Comparison of ENCODE assay signal across 8 cellular contexts in the genomic region with DNA sequence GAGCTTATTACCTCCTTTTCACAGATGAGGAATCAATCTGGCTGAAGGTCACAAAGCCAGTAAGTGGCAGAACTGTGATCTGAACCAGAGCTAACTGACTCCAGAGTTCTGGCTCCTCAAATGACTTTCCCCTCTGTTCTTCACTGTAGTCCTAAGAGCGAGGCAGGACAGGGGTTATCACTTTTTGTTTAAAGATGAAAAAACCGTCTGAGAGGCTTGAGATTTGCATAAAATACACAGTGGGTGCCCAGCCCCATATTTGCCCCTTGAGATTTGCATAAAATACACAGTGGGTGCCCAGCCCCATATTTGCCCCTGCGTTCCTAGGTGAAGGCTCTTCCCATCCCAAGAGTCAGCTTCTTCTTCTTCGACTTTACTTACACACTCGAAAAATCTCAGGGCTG. TPM values are rescaled to one million over a fixed set of nuclear protein-coding genes. Genes with fewer than 3 reads are reported as not detected.
DNase-seq lines count a peak whose midpoint lies in the region; ATAC-seq, FAIRE-seq and TF ChIP-seq lines count a peak whose summit lies in the region.

No MANE protein-coding gene starts in this region.

- H3K27ac ChIP-seq in GM23338 (ENCODE audit: low read depth) (0 out of 2 replicates have a peak overlapping the region, but pooled peaks have one; percentile 19), endothelial cell of umbilical vein (ENCODE audit: insufficient read depth, low read depth, low read length) (peak overlapping the region; percentile 43)

- H3K79me2 ChIP-seq in GM23338 (replicated peaks; ENCODE audit: insufficient read depth) (peaks cover 28% of the 10 kb centered on the region), endothelial cell of umbilical vein (ENCODE audit: control insufficient read depth, insufficient read depth, low read length) (peaks cover 7% of the 10 kb centered on the region)

- H3F3A ChIP-seq in GM23338 (replicated peaks; ENCODE audit: low read depth), result peaks cover 21% of the 10 kb centered on the region

- DNase-seq in GM12892 (ENCODE audit: insufficient read length), result no peak
- peak; percentile 19 for DNase-seq in GM23338 (ENCODE audit: low spot score)
- DNase-seq in NCI-H526 treated with DMSO at 0.1 percent for 48 hours (lab: John Stamatoyannopoulos, UW), result peak; percentile 42
- peak; percentile 20 for DNase-seq in endothelial cell of umbilical vein (ENCODE audit: low read depth, low spot score)
- no peak for DNase-seq in natural killer cell
- no peak for DNase-seq in DMS153 treated with DMSO at 0.1 percent for 48 hours (lab: John Stamatoyannopoulos, UW; ENCODE audit: unreplicated experiment)
- no peak for DNase-seq in iPS-NIHi7 (ENCODE audit: extremely low spot score)
- no peak for DNase-seq in glomerular visceral epithelial cell (ENCODE audit: extremely low spot score)

- no peak for TF ChIP-seq POLR2A in GM12892 (IDR thresholded peaks at IDR 0.05; ENCODE audit: low read depth, low read length)
- no peak for TF ChIP-seq POLR2A in endothelial cell of umbilical vein (IDR thresholded peaks at IDR 0.05; ENCODE audit: low read depth, low read length)

- FAIRE-seq in GM12892 (lab: Jason Lieb, UNC) (peak; percentile 5), endothelial cell of umbilical vein (lab: Jason Lieb, UNC) (peak; percentile 40)

- H3K4me3 ChIP-seq in GM23338 (peak overlapping the region; percentile 94), endothelial cell of umbilical vein (replicated peaks in 1 of 3; ENCODE audit: insufficient read depth in 1 of 3, low read depth in 1 of 3, low read length in 3 of 3) (peak overlapping the region; percentile 68 to 85 (median 70))

- H3K9me2 ChIP-seq in GM23338 (ENCODE audit: insufficient read depth), result no peaks in the 10 kb centered on the region

- H2AFZ ChIP-seq in GM23338, result peak overlapping the region; percentile 98
- peak overlapping the region; percentile 98 for H2AFZ ChIP-seq in endothelial cell of umbilical vein (ENCODE audit: low read depth, low read length)

- CTCF ChIA-PET in endothelial cell of umbilical vein (lab: Charles Lee), result interaction anchor here (1.3 to 3.9 kb wide), 3 partner anchors 10 to 17 kb away, joined by 3 to 17 read pairs (median 7); a partner anchor contains a TSS

- H3K4me1 Mint-ChIP-seq in GM23338, result peaks cover 44% of the 10 kb centered on the region
- peaks cover 17 to 21% of the 10 kb centered on the region in 2 donors for H3K4me1 Mint-ChIP-seq in natural killer cell

- peaks cover 9% of the 10 kb centered on the region for H3K27me3 Mint-ChIP-seq in GM23338 (ENCODE audit: insufficient read depth, low read depth, poor library complexity)
- H3K27me3 Mint-ChIP-seq in natural killer cell (ENCODE audit: low read depth in 2 of 2), result no peaks in the 10 kb centered on the region

- H3K27ac Mint-ChIP-seq in GM23338 (no peak overlapping the region; the same call in 1 of the 2 replicates), natural killer cell (peak overlapping the region in 1 of 2 donors; percentile 83)

- H3K36me3 Mint-ChIP-seq in GM23338 (ENCODE audit: low read depth) (no peaks in the 10 kb centered on the region), natural killer cell (no peaks in the 10 kb centered on the region)

- peaks cover 22% of the 10 kb centered on the region for H3K4me1 ChIP-seq in GM23338 (ENCODE audit: insufficient read depth)
- H3K4me1 ChIP-seq in endothelial cell of umbilical vein (ENCODE audit: control insufficient read depth, extremely low read depth, insufficient read depth, low read length), result peaks cover 21% of the 10 kb centered on the region

- no peaks in the 10 kb centered on the region; the same call in 1 of the 2 replicates for H3K36me3 ChIP-seq in GM23338 (ENCODE audit: insufficient read depth)
- peaks cover 0 to 2% of the 10 kb centered on the region in 2 experiments for H3K36me3 ChIP-seq in endothelial cell of umbilical vein (ENCODE audit: control insufficient read depth in 2 of 2, extremely low read depth in 1 of 2, insufficient read depth in 2 of 2, low read length in 2 of 2)

- H3K9me3 Mint-ChIP-seq in GM23338 (no peaks in the 10 kb centered on the region), natural killer cell (no peaks in the 10 kb centered on the region)

- H3K9me3 ChIP-seq in endothelial cell of umbilical vein (replicated peaks; ENCODE audit: control insufficient read depth, insufficient read depth, low read length), result no peaks in the 10 kb centered on the region

- H3K4me3 Mint-ChIP-seq in GM23338 (peak overlapping the region; percentile 87), natural killer cell (peak overlapping the region; percentile 80)

- dilution Hi-C loops in endothelial cell of umbilical vein (cut with MboI; ENCODE audit: extremely low pct_ligation_motif_present, low sequenced_read_pairs), result no loop called here

- ATAC-seq in GM23338 (peak; percentile 14), natural killer cell (peak in 1 of 3 donors; percentile 11)

- H3K9me1 ChIP-seq in endothelial cell of umbilical vein (replicated peaks; ENCODE audit: control insufficient read depth, extremely low read depth, insufficient read depth, low read length), result no peaks in the 10 kb centered on the region

- intact Hi-C loops in endothelial cell of umbilical vein (cut with micrococcal nuclease) (loop anchor here (2.0 kb wide), 1 partner anchor 93 kb away; no protein-coding TSS in a partner anchor), natural killer cell (cut with micrococcal nuclease) (no loop called here)

- no peaks in the 10 kb centered on the region for H3K27me3 ChIP-seq in GM23338 (ENCODE audit: insufficient read depth)
- no peaks in the 10 kb centered on the region for H3K27me3 ChIP-seq in endothelial cell of umbilical vein (ENCODE audit: control insufficient read depth in 2 of 2, insufficient read depth in 2 of 2, low read length in 2 of 2)

- H3K9ac ChIP-seq in endothelial cell of umbilical vein (replicated peaks; ENCODE audit: extremely low read depth, insufficient read depth, low read length), result peak overlapping the region; percentile 86

- H4K20me1 ChIP-seq in GM23338 (replicated peaks; ENCODE audit: insufficient read depth) (peaks cover 8% of the 10 kb centered on the region), endothelial cell of umbilical vein (replicated peaks; ENCODE audit: control insufficient read depth, extremely low read depth, insufficient read depth, low read length) (peaks cover 2% of the 10 kb centered on the region)

- peak overlapping the region; percentile 99 for H3K4me2 ChIP-seq in GM23338
- H3K4me2 ChIP-seq in endothelial cell of umbilical vein (ENCODE audit: insufficient read depth, low read length), result peak overlapping the region; percentile 88

- TF ChIP-seq CTCF in GM23338 (conservative IDR thresholded peaks at IDR 0.05; ENCODE audit: low read depth in 2 of 2) (no peak), endothelial cell of umbilical vein (IDR thresholded peaks at IDR 0.05; ENCODE audit: extremely low read depth in 1 of 2, insufficient read depth in 1 of 2, low read depth in 1 of 2, low read length in 2 of 2) (no peak), natural killer cell (IDR thresholded peaks at IDR 0.05) (no peak)

- no TSS peak for BruUV-seq in endothelial cell of umbilical vein (replicated peaks; lab: Mats Ljungman, UMichigan)

- POLR2A ChIA-PET in endothelial cell of umbilical vein (lab: Charles Lee), result interaction anchor here (1.4 kb wide), 1 partner anchor 17 kb away, joined by 8 read pairs; a partner anchor contains a TSS

TF ChIP-seq in GM23338, 12 proteins besides CTCF, POLR2A, EP300 and RAD21 (continues in another document):
- TF ChIP-seq STAT1 (IDR thresholded peaks at IDR 0.05; ENCODE audit: unreplicated experiment) (no peak), NANOG (IDR thresholded peaks at IDR 0.05; ENCODE audit: borderline replicate concordance) (no peak), JUNB (IDR thresholded peaks at IDR 0.05; ENCODE audit: unreplicated experiment) (no peak)

TF ChIP-seq in endothelial cell of umbilical vein, 7 proteins besides CTCF, POLR2A, EP300 and RAD21 (continues in another document):
- TF ChIP-seq MYC (IDR thresholded peaks at IDR 0.05; ENCODE audit: low read depth, low read length) (no peak), GATA2 (IDR thresholded peaks at IDR 0.05; ENCODE audit: insufficient read depth, insufficient read length, low read depth, low read length) (no peak), EZH2 (IDR thresholded peaks at IDR 0.05; ENCODE audit: borderline replicate concordance, low read depth, low read length, severe bottlenecking) (no peak), JUN (IDR thresholded peaks at IDR 0.05; ENCODE audit: borderline replicate concordance, insufficient read depth, insufficient read length, low read depth) (no peak), FOS (IDR thresholded peaks at IDR 0.05; ENCODE audit: borderline replicate concordance, insufficient read depth, low read length) (no peak)

RNA-seq across cellular contexts. Expression of a gene that starts 0.7 kb away (rescaled TPM):
- polyA plus RNA-seq in GM12892 (2012; ENCODE audit: missing spikeins), result 7.8 TPM
- 11.5 and 13.4 TPM in 2 replicates for total RNA-seq in GM23338 (2014; rRNA removed; shearing (Covaris generic))
- polyA plus RNA-seq in GM23338 (2016; fragmentation: Nextera tagmentation; extraction: Ambion mirVana) (3.4 TPM in 2 replicates), endothelial cell of umbilical vein (11.8 and 13.8 TPM in 2 replicates)
- total RNA-seq in endothelial cell of umbilical vein (13.8 and 14.4 TPM in 2 replicates), natural killer cell (1 to 10 TPM; 1.7 to 2.2 (median 2.1) TPM)
- 8.7 and 9.2 TPM in 2 replicates for polyA plus RNA-seq in endothelial cell of umbilical vein (2011; cell fraction: cytosol; rRNA removed)
- 19.4 and 23.1 TPM in 2 replicates for polyA plus RNA-seq in endothelial cell of umbilical vein (2011; cell fraction: nucleus; rRNA removed)
- polyA plus RNA-seq in endothelial cell of umbilical vein (2012), result 9.9 and 10.1 TPM in 2 replicates
- polyA minus RNA-seq in endothelial cell of umbilical vein, result 27.3 and 32.8 TPM in 2 replicates
- polyA minus RNA-seq in endothelial cell of umbilical vein (2011; cell fraction: cytosol; rRNA and poly(A)+ RNA removed), result 1.4 TPM
- 13.2 and 13.9 TPM in 2 replicates for polyA minus RNA-seq in endothelial cell of umbilical vein (2011; cell fraction: nucleus; rRNA and poly(A)+ RNA removed)

RNA-seq across cellular contexts. Expression of a gene that starts 16.9 kb away (rescaled TPM):
- 242 TPM for polyA plus RNA-seq in GM12892 (2012; ENCODE audit: missing spikeins)
- 142 and 158 TPM in 2 replicates for total RNA-seq in GM23338 (2014; rRNA removed; shearing (Covaris generic))
- polyA plus RNA-seq in GM23338 (2016; fragmentation: Nextera tagmentation; extraction: Ambion mirVana) (529 and 593 TPM in 2 replicates), endothelial cell of umbilical vein (110 and 122 TPM in 2 replicates)
- total RNA-seq in endothelial cell of umbilical vein (145 and 147 TPM in 2 replicates), natural killer cell (10 to 100 TPM; 29.3 to 38.9 (median 36.7) TPM)
- polyA plus RNA-seq in endothelial cell of umbilical vein (2011; cell fraction: cytosol; rRNA removed), result 188 and 223 TPM in 2 replicates
- polyA plus RNA-seq in endothelial cell of umbilical vein (2011; cell fraction: nucleus; rRNA removed), result 61.1 and 66.4 TPM in 2 replicates
- polyA plus RNA-seq in endothelial cell of umbilical vein (2012), result 265 and 350 TPM in 2 replicates
- polyA minus RNA-seq in endothelial cell of umbilical vein, result 66.9 and 69.7 TPM in 2 replicates
- 84.5 TPM for polyA minus RNA-seq in endothelial cell of umbilical vein (2011; cell fraction: cytosol; rRNA and poly(A)+ RNA removed)
- polyA minus RNA-seq in endothelial cell of umbilical vein (2011; cell fraction: nucleus; rRNA and poly(A)+ RNA removed), result 28.6 and 29.9 TPM in 2 replicates

Comparison
In these comparisons a context has a peak if more than half of its experiments do, and no peak if none do; other contexts are left out.
1. DNase-seq: peak in GM23338 (single experiment), NCI-H526 treated with DMSO at 0.1 percent for 48 hours (single experiment) and endothelial cell of umbilical vein (single experiment); none in GM12892 (single experiment), natural killer cell (single experiment), DMS153 treated with DMSO at 0.1 percent for 48 hours (single experiment), iPS-NIHi7 (single experiment) and glomerular visceral epithelial cell (single experiment).